Comparison of ENCODE assay signal across 8 cellular contexts in genomic region chr22:20268289-20268349, GRCh38. TPM values are rescaled to one million over a fixed set of nuclear protein-coding genes. Genes with fewer than 3 reads are reported as not detected.
DNase-seq lines count a peak whose midpoint lies in the region; ATAC-seq and TF ChIP-seq lines count a peak whose summit lies in the region.

Gene RTN4R (minus strand): TSS chr22:20268318. CDS start chr22:20268092, 226 bp downstream.

- no peak for TF ChIP-seq CTCF in CD4-positive, alpha-beta T cell (IDR thresholded peaks at IDR 0.05)
- TF ChIP-seq CTCF in OCI-LY7 (conservative IDR thresholded peaks at IDR 0.05; ENCODE audit: low read length) (no peak), epithelial cell of proximal tubule (conservative IDR thresholded peaks at IDR 0.05; ENCODE audit: low read depth, low read length) (no peak), ovary (IDR thresholded peaks at IDR 0.05) (no peak)

- TF ChIP-seq POLR2A in ovary (IDR thresholded peaks at IDR 0.05), result no peak

- no peaks in the 10 kb centered on the region for H4K20me1 ChIP-seq in OCI-LY7 (ENCODE audit: insufficient read depth, low read length)

- H3K9me3 ChIP-seq in CD4-positive, alpha-beta T cell (ENCODE audit: control insufficient read depth, low read length), result no peaks in the 10 kb centered on the region
- H3K9me3 ChIP-seq in OCI-LY7 (ENCODE audit: low read length) (no peaks in the 10 kb centered on the region), ovary (no peaks in the 10 kb centered on the region)

- no peak within 1 kb of the TSS for H2AFZ ChIP-seq in OCI-LY7 (ENCODE audit: low read length)

- peak within 1 kb of the TSS; percentile 38 for H3K4me2 ChIP-seq in OCI-LY7 (ENCODE audit: low read length)

- H3K4me1 Mint-ChIP-seq in CD4-positive, alpha-beta T cell (ENCODE audit: low read depth), result peaks cover 5% of the 10 kb centered on the region

- intact Hi-C loops in CD4-positive, alpha-beta T cell (cut with DNase I, micrococcal nuclease), result loop anchor here (1.0 to 5.0 kb wide), 3 partner anchors 17 to 111 kb away; no protein-coding TSS in a partner anchor
- intact Hi-C loops in OCI-LY7 (cut with micrococcal nuclease; ENCODE audit: unreplicated experiment), result loop anchor here (1.0 kb wide), 1 partner anchor 111 kb away; no protein-coding TSS in a partner anchor
- intact Hi-C loops in ovary (cut with DNase I), result loop anchor here in 3 of 4 donors (2.0 to 5.0 kb wide), 2 partner anchors 111 kb away; no protein-coding TSS in a partner anchor

- H3K4me3 ChIP-seq in OCI-LY7 (ENCODE audit: low read depth, low read length, poor library complexity, severe bottlenecking), result peak within 1 kb of the TSS; percentile 22
- H3K4me3 ChIP-seq in epithelial cell of proximal tubule (ENCODE audit: low read depth, low read length), result peak within 1 kb of the TSS; percentile 47
- peak within 1 kb of the TSS; percentile 38 for H3K4me3 ChIP-seq in ovary

- peak within 1 kb of the TSS; percentile 82 for H3K4me3 Mint-ChIP-seq in CD4-positive, alpha-beta T cell

- TF ChIP-seq EP300 in ovary (IDR thresholded peaks at IDR 0.05), result no peak

- H3K9me2 ChIP-seq in OCI-LY7 (ENCODE audit: insufficient read depth, low read length), result no peaks in the 10 kb centered on the region

- H3K9me3 Mint-ChIP-seq in CD4-positive, alpha-beta T cell, result no peaks in the 10 kb centered on the region

- no peaks in the 10 kb centered on the region for H3K36me3 ChIP-seq in OCI-LY7 (ENCODE audit: insufficient read depth, low read length)
- no peaks in the 10 kb centered on the region for H3K36me3 ChIP-seq in ovary

- no peak for DNase-seq in CD4-positive, alpha-beta T cell
- DNase-seq in OCI-LY7 (ENCODE audit: low spot score) (no peak), epithelial cell of proximal tubule (ENCODE audit: low read depth) (no peak), ovary (no peak), AG08396 (ENCODE audit: low spot score) (no peak), NCI-H82 treated with DMSO at 0.1 percent for 48 hours (lab: John Stamatoyannopoulos, UW; ENCODE audit: unreplicated experiment) (no peak), C1 segment of cervical spinal cord (lab: John Stamatoyannopoulos, UW) (no peak)

- no peak for ATAC-seq in CD4-positive, alpha-beta T cell (ENCODE audit: poor library complexity)
- ATAC-seq in HG02759 (IDR thresholded peaks at IDR 0.05; ENCODE audit: unreplicated experiment), result no peak

- H3K27me3 ChIP-seq in CD4-positive, alpha-beta T cell (ENCODE audit: control insufficient read depth, insufficient read depth, low read length), result no peaks in the 10 kb centered on the region
- no peaks in the 10 kb centered on the region for H3K27me3 ChIP-seq in ovary

- CTCF ChIA-PET in CD4-positive, alpha-beta T cell (lab: Charles Lee), result no interaction called here
- CTCF ChIA-PET in OCI-LY7 (lab: Charles Lee; ENCODE audit: unreplicated experiment), result no interaction called here

- H3K4me1 ChIP-seq in OCI-LY7 (ENCODE audit: insufficient read depth, low read length, poor library complexity, severe bottlenecking) (no peaks in the 10 kb centered on the region), ovary (ENCODE audit: insufficient read depth) (peaks cover 5% of the 10 kb centered on the region)

- H3K79me2 ChIP-seq in OCI-LY7 (ENCODE audit: insufficient read depth, low read depth, low read length), result no peaks in the 10 kb centered on the region

- H3K36me3 Mint-ChIP-seq in CD4-positive, alpha-beta T cell (ENCODE audit: low read depth), result no peaks in the 10 kb centered on the region

- 0% methylated on average over 12 of the region's 12 CpGs; no CpG with 5 or more reads in 2 of the 3 donors for WGBS in ovary, 3 donors

- BruUV-seq in OCI-LY7 (replicated peaks; lab: Mats Ljungman, UMichigan), result no TSS peak

- no peak within 1 kb of the TSS for H3K27ac ChIP-seq in CD4-positive, alpha-beta T cell (ENCODE audit: low read depth, low read length)
- no peak within 1 kb of the TSS for H3K27ac ChIP-seq in OCI-LY7 (ENCODE audit: low read depth, low read length, poor library complexity, severe bottlenecking)
- peak within 1 kb of the TSS in 1 of 2 donors; percentile 51 for H3K27ac ChIP-seq in ovary

- H3K27me3 Mint-ChIP-seq in CD4-positive, alpha-beta T cell, result no peaks in the 10 kb centered on the region

- H3K27ac Mint-ChIP-seq in CD4-positive, alpha-beta T cell, result no peak within 1 kb of the TSS

- POLR2A ChIA-PET in CD4-positive, alpha-beta T cell (lab: Charles Lee), result no interaction called here
- POLR2A ChIA-PET in OCI-LY7 (lab: Charles Lee), result no interaction called here

RNA-seq across cellular contexts. Expression of gene RTN4R, which starts in this region (rescaled TPM):
- total RNA-seq in CD4-positive, alpha-beta T cell, result under 1 TPM; 0.36 to 0.50 TPM
- not detected in 2 replicates for total RNA-seq in OCI-LY7 (2014; rRNA removed; shearing (Covaris generic))
- total RNA-seq in OCI-LY7 (2022) (not detected in 2 replicates), epithelial cell of proximal tubule (12.1 and 18.6 TPM in 2 replicates), ovary (1 to 10 TPM in 4 of 7 donors, under 1 TPM in 3; 0.48 to 8.2 (median 2.2) TPM)
- polyA plus RNA-seq in ovary, result 1 to 10 TPM in 1 of 2 donors, not detected in 1; 1.5 TPM
